ENCODE assay signal across 17 cellular contexts in genomic region chr12:107788281-107788680, GRCh38. TPM values are rescaled to one million over a fixed set of nuclear protein-coding genes. Genes with fewer than 3 reads are reported as not detected.
DNase-seq lines count a peak whose midpoint lies in the region; ATAC-seq and TF ChIP-seq lines count a peak whose summit lies in the region.
"Had no signal": no experiment of that assay in that cellular context is flagged by ENCODE, and none has a peak within 500 bp of the region (broad histone marks: within the 10 kb centered on the region; RNA-seq: fewer than 3 reads in every experiment).

No MANE protein-coding gene starts in this region.

- H3K9me3 ChIP-seq in upper lobe of left lung, result no peaks in the 10 kb centered on the region
- H3K9me3 ChIP-seq: HAP-1 had no signal

- TF ChIP-seq EP300 in upper lobe of left lung (IDR thresholded peaks at IDR 0.05), result no peak

- H3K27ac Mint-ChIP-seq in osteocyte (ENCODE audit: unreplicated experiment), result no peak overlapping the region
- H3K27ac Mint-ChIP-seq: B cell; CD4-positive, CD25-positive, alpha-beta regulatory T cell; CD8-positive, alpha-beta T cell; HFFc6 had no signal

- H3K27ac ChIP-seq in upper lobe of left lung, result no peak overlapping the region
- H3K27ac ChIP-seq: 22Rv1, BLaER1, C4-2B, GM23248 had no signal

- no peaks in the 10 kb centered on the region for H3K4me1 ChIP-seq in upper lobe of left lung
- H3K4me1 ChIP-seq: HAP-1 had no signal

- H3K4me3 ChIP-seq in upper lobe of left lung, result no peak overlapping the region
- H3K4me3 ChIP-seq: BLaER1, GM23248, HAP-1 had no signal

- no peak for TF ChIP-seq POLR2A in upper lobe of left lung (IDR thresholded peaks at IDR 0.05)

- no peaks in the 10 kb centered on the region for H3K4me1 Mint-ChIP-seq in osteocyte (ENCODE audit: unreplicated experiment)
- H3K4me1 Mint-ChIP-seq: CD4-positive, CD25-positive, alpha-beta regulatory T cell had no signal

- H3K27me3 ChIP-seq in upper lobe of left lung, result no peaks in the 10 kb centered on the region
- H3K27me3 ChIP-seq: BLaER1 had no signal

- no peak for ATAC-seq in upper lobe of left lung (ENCODE audit: low FRiP score in 2 of 2)
- ATAC-seq: CD8-positive, alpha-beta T cell had no signal

- peak; percentile 1 for DNase-seq in DMS79 (lab: John Stamatoyannopoulos, UW)
- no peak for DNase-seq in DMS79 treated with DMSO at 0.1 percent for 48 hours (lab: John Stamatoyannopoulos, UW)
- DNase-seq in NCI-H2171 treated with DMSO at 0.1 percent for 48 hours (lab: John Stamatoyannopoulos, UW), result peak; percentile 79
- DNase-seq in osteocyte (ENCODE audit: extremely low spot score, unreplicated experiment), result peak; percentile 21
- no peak for DNase-seq in upper lobe of left lung
- no peak for DNase-seq in activated T-cell treated with anti-CD3 and anti-CD28 coated beads for 4 hours
- DNase-seq: CD4-positive, CD25-positive, alpha-beta regulatory T cell; CD8-positive, alpha-beta T cell; DMS 273 treated with DMSO at 0.1 percent for 48 hours; DND-41; GM23248; HFFc6 had no signal

- no peaks in the 10 kb centered on the region for H3K27me3 Mint-ChIP-seq in osteocyte (ENCODE audit: unreplicated experiment)

- no peaks in the 10 kb centered on the region for H3K9me3 Mint-ChIP-seq in osteocyte (ENCODE audit: unreplicated experiment)
- H3K9me3 Mint-ChIP-seq: CD8-positive, alpha-beta T cell had no signal

- no peak overlapping the region for H3K4me3 Mint-ChIP-seq in osteocyte (ENCODE audit: unreplicated experiment)
- H3K4me3 Mint-ChIP-seq: B cell; CD4-positive, CD25-positive, alpha-beta regulatory T cell; CD8-positive, alpha-beta T cell; HFFc6 had no signal

- WGBS in upper lobe of left lung, 2 donors, result 84 to 89% methylated on average over 2 of the region's 2 CpGs

- TF ChIP-seq CTCF in osteocyte (IDR thresholded peaks at IDR 0.05), result no peak
- no peak for TF ChIP-seq CTCF in upper lobe of left lung (IDR thresholded peaks at IDR 0.05)

- no peaks in the 10 kb centered on the region for H3K36me3 ChIP-seq in upper lobe of left lung
- H3K36me3 ChIP-seq: BLaER1, HAP-1 had no signal

- no peaks in the 10 kb centered on the region for H3K36me3 Mint-ChIP-seq in osteocyte (ENCODE audit: unreplicated experiment)
- H3K36me3 Mint-ChIP-seq: CD4-positive, CD25-positive, alpha-beta regulatory T cell; CD8-positive, alpha-beta T cell had no signal

RNA-seq across cellular contexts. Expression of gene ASCL4, which starts 13.8 kb away (rescaled TPM):
- total RNA-seq in osteocyte (not detected in 2 replicates), upper lobe of left lung (not detected)
- total RNA-seq: B cell; CD4-positive, CD25-positive, alpha-beta regulatory T cell; CD8-positive, alpha-beta T cell; GM23248; HFFc6 had no signal

RNA-seq across cellular contexts. Expression of gene PRDM4, which starts 27.3 kb away (rescaled TPM):
- 22.5 and 24.5 TPM in 2 replicates for total RNA-seq in osteocyte
- total RNA-seq in upper lobe of left lung, result 10 to 100 TPM; 23.5 to 40.2 (median 31.1) TPM

Comparison
In these comparisons a context has a peak if more than half of its experiments do, and no peak if none do; other contexts are left out.
1. DNase-seq: peak in DMS79 (single experiment), NCI-H2171 treated with DMSO at 0.1 percent for 48 hours (single experiment) and osteocyte (single experiment); none in DMS79 treated with DMSO at 0.1 percent for 48 hours (single experiment), upper lobe of left lung (0 of 2) and activated T-cell treated with anti-CD3 and anti-CD28 coated beads for 4 hours (single experiment).